In the genomic region with DNA sequence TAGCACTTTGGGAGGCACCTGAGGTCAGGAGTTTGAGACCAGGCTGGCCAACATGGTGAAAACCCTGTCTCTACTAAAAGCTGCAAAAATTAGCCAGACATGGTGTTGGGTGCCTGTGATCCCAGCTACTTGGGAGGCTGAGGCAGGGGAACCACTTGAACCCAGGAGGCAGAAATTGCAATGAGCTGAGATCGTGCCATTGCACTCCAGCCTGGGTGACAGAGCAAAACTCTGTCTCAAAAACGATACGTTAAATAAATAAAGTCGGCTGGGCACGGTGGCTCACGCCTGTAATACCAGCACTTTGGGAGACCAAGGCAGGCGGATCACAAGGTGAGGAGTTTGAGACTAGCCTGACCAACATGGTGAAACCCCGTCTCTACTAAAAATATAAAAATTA, we compare ENCODE assay signal across 2 cellular contexts. TPM values are rescaled to one million over a fixed set of nuclear protein-coding genes. Genes with fewer than 3 reads are reported as not detected.
"Had no signal": no experiment of that assay in that cellular context is flagged by ENCODE, and none has a peak within 500 bp of the region (broad histone marks: within the 10 kb centered on the region; RNA-seq: fewer than 3 reads in every experiment).

No MANE protein-coding gene starts in this region.

RNA-seq across cellular contexts. Expression of gene SLC23A1, which starts 27.2 kb away (rescaled TPM):
- total RNA-seq: T-helper 17 cell, WTC11 had no signal
